In genomic region chr12:71158361-71158882, GRCh38 we compare ENCODE assay signal across 11 cellular contexts. TPM values are rescaled to one million over a fixed set of nuclear protein-coding genes. Genes with fewer than 3 reads are reported as not detected.
A peak's percentile ranks its signal among the peaks of the same experiment; 100 is the strongest.
DNase-seq lines count a peak whose midpoint lies in the region; ATAC-seq and TF ChIP-seq lines count a peak whose summit lies in the region.
"Had no signal": no experiment of that assay in that cellular context is flagged by ENCODE, and none has a peak within 500 bp of the region (broad histone marks: within the 10 kb centered on the region; RNA-seq: fewer than 3 reads in every experiment).

No MANE protein-coding gene starts in this region.

- H3K27ac ChIP-seq in GM23338 (ENCODE audit: low read depth) (no peak overlapping the region), skeletal muscle tissue (ENCODE audit: low read depth, low read length) (peak overlapping the region; percentile 16)
- H3K27ac ChIP-seq: neutrophil had no signal

- no peaks in the 10 kb centered on the region for H3K9me2 ChIP-seq in GM23338 (ENCODE audit: insufficient read depth)

- no peak overlapping the region for H3K4me3 ChIP-seq in GM23338
- H3K4me3 ChIP-seq in fibroblast of the aortic adventitia (ENCODE audit: low read depth, low read length) = no peak overlapping the region
- H3K4me3 ChIP-seq in skeletal muscle tissue (ENCODE audit: low read length in 3 of 3) = peak overlapping the region in 2 of 3 donors; percentile 58 to 77

- no peak overlapping the region for H3K4me2 ChIP-seq in GM23338

- no peaks in the 10 kb centered on the region for H3K9me3 ChIP-seq in skeletal muscle tissue (ENCODE audit: control insufficient read depth in 3 of 3, low read length in 3 of 3)
- H3K9me3 ChIP-seq: neutrophil had no signal

- TF ChIP-seq CTCF in GM23338 (conservative IDR thresholded peaks at IDR 0.05; ENCODE audit: low read depth in 2 of 2) (no peak), fibroblast of the aortic adventitia (IDR thresholded peaks at IDR 0.05; ENCODE audit: insufficient read depth, low read length) (no peak)

- ATAC-seq in GM23338 = no peak

- H3K27me3 ChIP-seq in GM23338 (ENCODE audit: insufficient read depth) = no peaks in the 10 kb centered on the region
- H3K27me3 ChIP-seq in skeletal muscle tissue (ENCODE audit: control insufficient read depth in 3 of 3, insufficient read depth in 3 of 3, low read length in 3 of 3) = no peaks in the 10 kb centered on the region
- H3K27me3 ChIP-seq: neutrophil had no signal

- H3K4me3 Mint-ChIP-seq in GM23338 = no peak overlapping the region
- H3K4me3 Mint-ChIP-seq: stimulated activated naive CD8-positive, alpha-beta T cell treated with anti-CD3 and anti-CD28 coated beads, Interleukin-15, Interleukin-2, amounts not matched to agents 100 ng/mL and 50 ng/mL, for 24 hours had no signal

- DNase-seq in GM23338 (ENCODE audit: low spot score) = no peak
- DNase-seq in NCI-H510A (lab: John Stamatoyannopoulos, UW) = peak; percentile 58
- peak; percentile 78 for DNase-seq in fibroblast of the aortic adventitia (ENCODE audit: low read depth)
- DNase-seq in activated CD8-positive, alpha-beta memory T cell treated with anti-CD3 and anti-CD28 coated beads for 24 hours = no peak
- no peak for DNase-seq in NCI-H2171 treated with DMSO at 0.1 percent for 48 hours (lab: John Stamatoyannopoulos, UW)
- DNase-seq in activated CD4-positive, alpha-beta T cell treated with anti-CD3 and anti-CD28 coated beads for 4 hours = no peak
- no peak for DNase-seq in HK-2 (ENCODE audit: unreplicated experiment)
- DNase-seq: T1000 had no signal

- H3K36me3 ChIP-seq in GM23338 (ENCODE audit: insufficient read depth) (no peaks in the 10 kb centered on the region), skeletal muscle tissue (ENCODE audit: control insufficient read depth in 3 of 3, insufficient read depth in 3 of 3, low read length in 3 of 3) (no peaks in the 10 kb centered on the region)
- H3K36me3 ChIP-seq: neutrophil had no signal

- no peaks in the 10 kb centered on the region for H3F3A ChIP-seq in GM23338 (replicated peaks; ENCODE audit: low read depth)

- H3K27ac Mint-ChIP-seq in GM23338 = no peak overlapping the region
- H3K27ac Mint-ChIP-seq: stimulated activated naive CD8-positive, alpha-beta T cell treated with anti-CD3 and anti-CD28 coated beads, Interleukin-15, Interleukin-2, amounts not matched to agents 100 ng/mL and 50 ng/mL, for 24 hours had no signal

- no peaks in the 10 kb centered on the region for H4K20me1 ChIP-seq in GM23338 (replicated peaks; ENCODE audit: insufficient read depth)

- peak overlapping the region; percentile 26 to 73 (median 50) for H3K9ac ChIP-seq in skeletal muscle tissue (ENCODE audit: low read depth in 1 of 3, low read length in 3 of 3)

- peak overlapping the region; percentile 0; the same call in 1 of the 2 replicates for H2AFZ ChIP-seq in GM23338

- no peaks in the 10 kb centered on the region for H3K36me3 Mint-ChIP-seq in GM23338 (ENCODE audit: low read depth)

- no peaks in the 10 kb centered on the region for H3K79me2 ChIP-seq in GM23338 (replicated peaks; ENCODE audit: insufficient read depth)

- H3K27me3 Mint-ChIP-seq in GM23338 (ENCODE audit: insufficient read depth, low read depth, poor library complexity) = no peaks in the 10 kb centered on the region

- H3K4me1 ChIP-seq in GM23338 (ENCODE audit: insufficient read depth) = peaks cover 8% of the 10 kb centered on the region; the same call in 1 of the 2 replicates
- peaks cover 0 to 3% (median 0%) of the 10 kb centered on the region in 3 donors for H3K4me1 ChIP-seq in skeletal muscle tissue (ENCODE audit: control insufficient read depth in 3 of 3, insufficient read depth in 3 of 3, low read length in 3 of 3)

- H3K9me3 Mint-ChIP-seq in GM23338 = no peaks in the 10 kb centered on the region

- peaks cover 4% of the 10 kb centered on the region; the same call in 1 of the 3 replicates for H3K4me1 Mint-ChIP-seq in GM23338

TF ChIP-seq in GM23338, 12 proteins besides CTCF, POLR2A, EP300 and RAD21 (continues in another document):
- TF ChIP-seq EZH2phosphoT487 (IDR thresholded peaks at IDR 0.05; ENCODE audit: unreplicated experiment) (no peak), EZH2 (IDR thresholded peaks at IDR 0.05; ENCODE audit: low read depth, unreplicated experiment) (no peak), POLR2AphosphoS5 (IDR thresholded peaks at IDR 0.05; ENCODE audit: low read depth) (no peak), ZNF331 (CRISPR knock-in tag; IDR thresholded peaks at IDR 0.05; ENCODE audit: low read depth) (no peak), REST (IDR thresholded peaks at IDR 0.05; ENCODE audit: unreplicated experiment) (no peak), ZNF114 (CRISPR knock-in tag; IDR thresholded peaks at IDR 0.05) (no peak)

RNA-seq across cellular contexts. Expression of gene TSPAN8, which starts 0.6 kb away (rescaled TPM):
- total RNA-seq in GM23338 (2014; rRNA removed; shearing (Covaris generic)) = not detected in 2 replicates
- polyA plus RNA-seq in GM23338 (2016; fragmentation: Nextera tagmentation; extraction: Ambion mirVana) = not detected in 2 replicates
- total RNA-seq in fibroblast of the aortic adventitia (ENCODE audit: low replicate concordance) (7.1 and 15.5 TPM in 2 replicates), skeletal muscle tissue (3.7 TPM)

Comparison
In these comparisons a context has a peak if more than half of its experiments do, and no peak if none do; other contexts are left out.
1. DNase-seq: peak in NCI-H510A (single experiment) and fibroblast of the aortic adventitia (single experiment); none in GM23338 (single experiment), activated CD8-positive, alpha-beta memory T cell treated with anti-CD3 and anti-CD28 coated beads for 24 hours (single experiment), NCI-H2171 treated with DMSO at 0.1 percent for 48 hours (single experiment), activated CD4-positive, alpha-beta T cell treated with anti-CD3 and anti-CD28 coated beads for 4 hours (0 of 2) and HK-2 (single experiment).
2. H3K4me3 ChIP-seq: peak in skeletal muscle tissue (2 of 3); none in GM23338 (single experiment) and fibroblast of the aortic adventitia (single experiment).